Comparison of ENCODE assay signal across 8 cellular contexts in genomic region chr11:64777449-64778222, GRCh38. TPM values are rescaled to one million over a fixed set of nuclear protein-coding genes. Genes with fewer than 3 reads are reported as not detected.
DNase-seq lines count a peak whose midpoint lies in the region; ATAC-seq and TF ChIP-seq lines count a peak whose summit lies in the region.

No MANE protein-coding gene starts in this region.

- no peaks in the 10 kb centered on the region for H3K9me3 Mint-ChIP-seq in activated naive CD8-positive, alpha-beta T cell treated with anti-CD3 and anti-CD28 coated beads, Interleukin-2, amount 10 ng/mL, durations not matched to agents 7 days and 5 days

- WGBS in ovary, 3 donors = 0 to 1% (median 0%) methylated on average over 21 to 98 of the region's 98 CpGs
- under 1% methylated on average over 98 of the region's 98 CpGs for WGBS in thymus

- ATAC-seq in GM18867 (IDR thresholded peaks at IDR 0.05; ENCODE audit: unreplicated experiment) (peak; percentile 20), Right ventricle myocardium superior (ENCODE audit: poor library complexity) (peak; percentile 36)
- peak; percentile 6 for ATAC-seq in activated naive CD8-positive, alpha-beta T cell treated with anti-CD3 and anti-CD28 coated beads, Interleukin-2, amount 10 ng/mL, durations not matched to agents 7 days and 5 days (ENCODE audit: low read depth)

- H3K27me3 ChIP-seq in ovary (no peaks in the 10 kb centered on the region), thymus (ENCODE audit: control insufficient read depth, insufficient read depth) (no peaks in the 10 kb centered on the region)

- H3K36me3 Mint-ChIP-seq in activated naive CD8-positive, alpha-beta T cell treated with anti-CD3 and anti-CD28 coated beads, Interleukin-2, amount 10 ng/mL, durations not matched to agents 7 days and 5 days = peaks cover 43% of the 10 kb centered on the region

- no peaks in the 10 kb centered on the region for H3K27me3 Mint-ChIP-seq in activated naive CD8-positive, alpha-beta T cell treated with anti-CD3 and anti-CD28 coated beads, Interleukin-2, amount 10 ng/mL, durations not matched to agents 7 days and 5 days

- peak overlapping the region; percentile 86 for H3K4me3 Mint-ChIP-seq in activated naive CD8-positive, alpha-beta T cell treated with anti-CD3 and anti-CD28 coated beads, Interleukin-2, amount 10 ng/mL, durations not matched to agents 7 days and 5 days

- DNase-seq in ACHN (peak; percentile 72), KG1 (lab: John Stamatoyannopoulos, UW) (peak; percentile 73), SKM-1 treated with dmso at 0.1 percent for 144 hours (lab: John Stamatoyannopoulos, UW; ENCODE audit: unreplicated experiment) (peak; percentile 73), Right ventricle myocardium superior (peak; percentile 91), ovary (peak; percentile 78 to 88 (median 85))
- peak; percentile 93 for DNase-seq in activated naive CD8-positive, alpha-beta T cell treated with anti-CD3 and anti-CD28 coated beads, Interleukin-2, amount 10 ng/mL, durations not matched to agents 7 days and 5 days

- H3K9me3 ChIP-seq in ovary (no peaks in the 10 kb centered on the region), thymus (ENCODE audit: control insufficient read depth) (no peaks in the 10 kb centered on the region)

- H3K36me3 ChIP-seq in ovary (no peaks in the 10 kb centered on the region), thymus (ENCODE audit: control insufficient read depth, insufficient read depth) (peaks cover 41% of the 10 kb centered on the region)

- H3K4me3 ChIP-seq in ovary (peak overlapping the region; percentile 74), thymus (ENCODE audit: low read length) (peak overlapping the region; percentile 98)

- no peak for TF ChIP-seq EP300 in ovary (IDR thresholded peaks at IDR 0.05)

- H3K27ac Mint-ChIP-seq in activated naive CD8-positive, alpha-beta T cell treated with anti-CD3 and anti-CD28 coated beads, Interleukin-2, amount 10 ng/mL, durations not matched to agents 7 days and 5 days = peak overlapping the region; percentile 63

- in situ Hi-C loops in ACHN (cut with HindIII; ENCODE audit: low pct_ligation_motif_present, low pct_unique_long_range_greater_than_20kb, low sequenced_read_pairs) = no loop called here

- POLR2A ChIA-PET in activated naive CD8-positive, alpha-beta T cell treated with anti-CD3 and anti-CD28 coated beads, Interleukin-2, amount 10 ng/mL, durations not matched to agents 7 days and 5 days (lab: Charles Lee) = interaction anchor here (1.4 to 11.0 kb wide), 6 partner anchors 14 to 100 kb away, joined by 3 to 157 read pairs (median 19); partner anchors contain the start of genes EHD1, MAP4K2, PYGM and RASGRP2

- H3K4me1 Mint-ChIP-seq in activated naive CD8-positive, alpha-beta T cell treated with anti-CD3 and anti-CD28 coated beads, Interleukin-2, amount 10 ng/mL, durations not matched to agents 7 days and 5 days = peaks cover 58% of the 10 kb centered on the region

- intact Hi-C loops in Right ventricle myocardium superior (cut with DNase I) (no loop called here), ovary (cut with DNase I) (loop anchor here in 1 of 4 donors (5.0 kb wide), 1 partner anchor 35 kb away; the partner anchor contains the start of gene RASGRP2)

- H3K4me1 ChIP-seq in ovary (ENCODE audit: insufficient read depth) (peaks cover 7% of the 10 kb centered on the region), thymus (ENCODE audit: control insufficient read depth, insufficient read depth, low read length) (peaks cover 17% of the 10 kb centered on the region)

- no peak for TF ChIP-seq POLR2A in ovary (IDR thresholded peaks at IDR 0.05)

- TF ChIP-seq CTCF in ovary (IDR thresholded peaks at IDR 0.05) = no peak

- H3K27ac ChIP-seq in ovary = peak overlapping the region; percentile 96 to 100
- peak overlapping the region; percentile 100 for H3K27ac ChIP-seq in thymus (ENCODE audit: low read depth)

RNA-seq across cellular contexts. Expression of gene SF1, which starts 0.7 kb away (rescaled TPM):
- 100 to 1,000 TPM; 519 to 524 TPM for total RNA-seq in activated naive CD8-positive, alpha-beta T cell treated with anti-CD3 and anti-CD28 coated beads, Interleukin-2, amount 10 ng/mL, durations not matched to agents 7 days and 5 days
- total RNA-seq in Right ventricle myocardium superior = 182 TPM
- 100 to 1,000 TPM; 231 to 380 (median 306) TPM for total RNA-seq in ovary
- 100 to 1,000 TPM; 131 to 388 TPM for polyA plus RNA-seq in ovary
- polyA plus RNA-seq in thymus = 134 TPM

RNA-seq across cellular contexts. Expression of gene PYGM, which starts 17.9 kb away (rescaled TPM):
- 1 to 10 TPM; 3.8 to 7.2 TPM for total RNA-seq in activated naive CD8-positive, alpha-beta T cell treated with anti-CD3 and anti-CD28 coated beads, Interleukin-2, amount 10 ng/mL, durations not matched to agents 7 days and 5 days
- 183 TPM for total RNA-seq in Right ventricle myocardium superior
- total RNA-seq in ovary = 10 to 100 TPM in 1 of 7 donors, 1 to 10 TPM in 5, under 1 TPM in 1; 0.24 to 12.0 (median 3.1) TPM
- 1 to 10 TPM; 1.9 to 6.7 TPM for polyA plus RNA-seq in ovary
- 3.5 TPM for polyA plus RNA-seq in thymus

RNA-seq across cellular contexts. Expression of gene MAP4K2, which starts 25.4 kb away (rescaled TPM):
- 10 to 100 TPM; 92.0 to 96.2 TPM for total RNA-seq in activated naive CD8-positive, alpha-beta T cell treated with anti-CD3 and anti-CD28 coated beads, Interleukin-2, amount 10 ng/mL, durations not matched to agents 7 days and 5 days
- total RNA-seq in Right ventricle myocardium superior (7.7 TPM), ovary (10 to 100 TPM in 5 of 7 donors, 1 to 10 TPM in 2; 5.6 to 15.5 (median 13.0) TPM)
- polyA plus RNA-seq in ovary (1 to 10 TPM; 2.3 to 9.9 TPM), thymus (37.6 TPM)

RNA-seq across cellular contexts. Expression of gene MEN1, which starts 32.7 kb away (rescaled TPM):
- 10 to 100 TPM; 37.4 to 39.0 TPM for total RNA-seq in activated naive CD8-positive, alpha-beta T cell treated with anti-CD3 and anti-CD28 coated beads, Interleukin-2, amount 10 ng/mL, durations not matched to agents 7 days and 5 days
- total RNA-seq in Right ventricle myocardium superior = 8.6 TPM
- 10 to 100 TPM; 17.5 to 28.6 (median 22.6) TPM for total RNA-seq in ovary
- polyA plus RNA-seq in ovary = 10 to 100 TPM; 14.4 to 20.4 TPM
- polyA plus RNA-seq in thymus = 33.4 TPM

RNA-seq across cellular contexts. Expression of gene RASGRP2, which starts 33.7 kb away (rescaled TPM):
- 100 to 1,000 TPM; 159 to 162 TPM for total RNA-seq in activated naive CD8-positive, alpha-beta T cell treated with anti-CD3 and anti-CD28 coated beads, Interleukin-2, amount 10 ng/mL, durations not matched to agents 7 days and 5 days
- total RNA-seq in Right ventricle myocardium superior (38.4 TPM), ovary (10 to 100 TPM in 1 of 7 donors, 1 to 10 TPM in 6; 2.1 to 18.9 (median 7.6) TPM)
- polyA plus RNA-seq in ovary (1 to 10 TPM; 7.0 to 9.0 TPM), thymus (227 TPM)

Comparison
In these comparisons a context has a peak if more than half of its experiments do, and no peak if none do; other contexts are left out.
1. Peak in every context shown above with its lines: DNase-seq, ATAC-seq, H3K4me3 ChIP-seq and H3K27ac ChIP-seq.
2. RNA of gene PYGM, which starts 17.9 kb away (total RNA-seq): 183 TPM in Right ventricle myocardium superior (single experiment); 3.8 to 7.2 TPM in activated naive CD8-positive, alpha-beta T cell treated with anti-CD3 and anti-CD28 coated beads, Interleukin-2, amount 10 ng/mL, durations not matched to agents 7 days and 5 days and 0.24 to 12.0 TPM in ovary; every median in the first group is over 10 times any median in the second.
3. RNA of gene MAP4K2, which starts 25.4 kb away (total RNA-seq): 92.0 to 96.2 TPM in activated naive CD8-positive, alpha-beta T cell treated with anti-CD3 and anti-CD28 coated beads, Interleukin-2, amount 10 ng/mL, durations not matched to agents 7 days and 5 days; 5.6 to 15.5 TPM in ovary and 7.7 TPM in Right ventricle myocardium superior (single experiment); every median in the first group is over 4 times any median in the second.